In the genomic region with DNA sequence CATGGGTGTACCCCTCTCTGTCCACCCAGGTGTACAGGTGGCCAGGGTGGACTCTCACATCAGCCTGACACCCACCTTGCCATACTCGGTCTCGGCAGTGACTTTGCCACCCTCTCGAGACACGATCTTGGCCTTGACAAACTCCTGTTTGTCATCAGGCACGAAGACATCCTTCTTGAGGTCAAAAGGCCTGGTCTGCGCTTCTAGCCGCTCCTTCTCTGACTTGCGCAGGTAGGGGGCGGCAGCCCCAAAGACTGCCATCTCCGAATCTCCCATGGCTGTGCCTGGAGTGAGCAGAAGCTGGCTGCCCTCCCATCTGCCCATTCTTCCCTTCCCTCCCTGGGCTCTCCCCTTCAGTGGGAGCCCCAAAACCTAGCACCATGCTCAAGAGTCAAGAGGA, we compare ENCODE assay signal across 19 cellular contexts. TPM values are rescaled to one million over a fixed set of nuclear protein-coding genes. Genes with fewer than 3 reads are reported as not detected.
"Had no signal": no experiment of that assay in that cellular context is flagged by ENCODE, and none has a peak within 500 bp of the region (broad histone marks: within the 10 kb centered on the region; RNA-seq: fewer than 3 reads in every experiment).

No MANE protein-coding gene starts in this region.

- H3K4me3 ChIP-seq: adrenal gland, ovary, SJCRH30, upper lobe of left lung had no signal

- H3K27me3 ChIP-seq: adrenal gland, ovary, SJCRH30, upper lobe of left lung had no signal

- H3K27ac ChIP-seq: adrenal gland, ovary, SJCRH30, upper lobe of left lung had no signal

- H3K36me3 ChIP-seq: adrenal gland, ovary, SJCRH30, upper lobe of left lung had no signal

- H3K36me3 Mint-ChIP-seq: memory B cell; stimulated activated naive B cell treated with anti-CD40 and anti-IgM and Interleukin-4, amounts not matched to agents 10 μg/mL and 1 μg/mL and 100 μg/mL, for 72 hours had no signal

- H3K4me3 Mint-ChIP-seq: activated CD4-positive, alpha-beta memory T cell treated with anti-CD3 and anti-CD28 coated beads, Interleukin-2, amount 10 ng/mL, durations not matched to agents 7 days and 5 days; activated CD4-positive, alpha-beta T cell treated with anti-CD3 and anti-CD28 coated beads for 36 hours; activated naive CD4-positive, alpha-beta T cell treated with anti-CD3 and anti-CD28 coated beads for 36 hours; central memory CD8-positive, alpha-beta T cell; dendritic cell treated with granulocyte-macrophage colony-stimulating factor and Interleukin-4, amounts not matched to agents 40 ng/mL and 50 ng/mL, for 4 days; memory B cell; nephron progenitor cell; stimulated activated naive B cell treated with anti-CD40 and anti-IgM and Interleukin-4, amounts not matched to agents 10 μg/mL and 1 μg/mL and 100 μg/mL, for 72 hours; T-helper 2 cell treated with Interferon-gamma antibody and Interleukin-4, amounts not matched to agents 5 μg/mL and 100 μg/mL, for 36 hours had no signal

- ATAC-seq: activated CD4-positive, alpha-beta T cell treated with anti-CD3 and anti-CD28 coated beads for 36 hours; left lobe of liver; stimulated activated naive B cell treated with anti-CD40 and anti-IgM and Interleukin-4, amounts not matched to agents 10 μg/mL and 1 μg/mL and 100 μg/mL, for 72 hours had no signal

- DNase-seq: activated CD4-positive, alpha-beta memory T cell treated with anti-CD3 and anti-CD28 coated beads, Interleukin-2, amount 10 ng/mL, durations not matched to agents 7 days and 5 days; activated CD4-positive, alpha-beta T cell treated with anti-CD3 and anti-CD28 coated beads for 36 hours; activated naive CD4-positive, alpha-beta T cell treated with anti-CD3 and anti-CD28 coated beads for 36 hours; glutamatergic neuron; nephron progenitor cell; ovary; retina; SJCRH30; stimulated activated CD4-positive, alpha-beta T cell treated with anti-CD3 and anti-CD28 coated beads, Interleukin-1b, Interleukin-23, amount 100 ng/mL, for 48 hours; stimulated activated naive B cell treated with anti-CD40 and anti-IgM and Interleukin-4, amounts not matched to agents 10 μg/mL and 1 μg/mL and 100 μg/mL, for 72 hours; SW 1271; upper lobe of left lung had no signal

- H3K4me1 ChIP-seq: adrenal gland, upper lobe of left lung had no signal

- H3K4me1 Mint-ChIP-seq: activated CD4-positive, alpha-beta memory T cell treated with anti-CD3 and anti-CD28 coated beads, Interleukin-2, amount 10 ng/mL, durations not matched to agents 7 days and 5 days; central memory CD8-positive, alpha-beta T cell; memory B cell; stimulated activated naive B cell treated with anti-CD40 and anti-IgM and Interleukin-4, amounts not matched to agents 10 μg/mL and 1 μg/mL and 100 μg/mL, for 72 hours had no signal

- H3K9me3 Mint-ChIP-seq: activated CD4-positive, alpha-beta memory T cell treated with anti-CD3 and anti-CD28 coated beads, Interleukin-2, amount 10 ng/mL, durations not matched to agents 7 days and 5 days; activated naive CD4-positive, alpha-beta T cell treated with anti-CD3 and anti-CD28 coated beads for 36 hours; central memory CD8-positive, alpha-beta T cell; dendritic cell treated with granulocyte-macrophage colony-stimulating factor and Interleukin-4, amounts not matched to agents 40 ng/mL and 50 ng/mL, for 4 days; memory B cell; nephron progenitor cell; stimulated activated naive B cell treated with anti-CD40 and anti-IgM and Interleukin-4, amounts not matched to agents 10 μg/mL and 1 μg/mL and 100 μg/mL, for 72 hours; T-helper 2 cell treated with Interferon-gamma antibody and Interleukin-4, amounts not matched to agents 5 μg/mL and 100 μg/mL, for 36 hours had no signal

- H3K27ac Mint-ChIP-seq: activated CD4-positive, alpha-beta memory T cell treated with anti-CD3 and anti-CD28 coated beads, Interleukin-2, amount 10 ng/mL, durations not matched to agents 7 days and 5 days; activated CD4-positive, alpha-beta T cell treated with anti-CD3 and anti-CD28 coated beads for 36 hours; activated naive CD4-positive, alpha-beta T cell treated with anti-CD3 and anti-CD28 coated beads for 36 hours; dendritic cell treated with granulocyte-macrophage colony-stimulating factor and Interleukin-4, amounts not matched to agents 40 ng/mL and 50 ng/mL, for 4 days; memory B cell; nephron progenitor cell; stimulated activated naive B cell treated with anti-CD40 and anti-IgM and Interleukin-4, amounts not matched to agents 10 μg/mL and 1 μg/mL and 100 μg/mL, for 72 hours; T-helper 2 cell treated with Interferon-gamma antibody and Interleukin-4, amounts not matched to agents 5 μg/mL and 100 μg/mL, for 36 hours had no signal

- H3K9me3 ChIP-seq: adrenal gland, ovary, SJCRH30, upper lobe of left lung had no signal

RNA-seq across cellular contexts. Expression of a gene that starts 2.0 kb away (rescaled TPM):
- total RNA-seq: activated naive CD4-positive, alpha-beta T cell treated with anti-CD3 and anti-CD28 coated beads for 36 hours; left lobe of liver; upper lobe of left lung had no signal

RNA-seq across cellular contexts. Expression of a gene that starts 25.4 kb away (rescaled TPM):
- total RNA-seq: activated naive CD4-positive, alpha-beta T cell treated with anti-CD3 and anti-CD28 coated beads for 36 hours; left lobe of liver; SJCRH30; temporal lobe; upper lobe of left lung had no signal

RNA-seq across cellular contexts. Expression of a gene that starts 56.6 kb away (rescaled TPM):
- total RNA-seq: activated CD4-positive, alpha-beta memory T cell treated with anti-CD3 and anti-CD28 coated beads, Interleukin-2, amount 10 ng/mL, durations not matched to agents 7 days and 5 days; activated CD4-positive, alpha-beta T cell treated with anti-CD3 and anti-CD28 coated beads for 36 hours; activated naive CD4-positive, alpha-beta T cell treated with anti-CD3 and anti-CD28 coated beads for 36 hours; left lobe of liver had no signal
